Comparison of ENCODE assay signal across 8 cellular contexts in genomic region chr6:143450453-143451362, GRCh38. TPM values are rescaled to one million over a fixed set of nuclear protein-coding genes. Genes with fewer than 3 reads are reported as not detected.
DNase-seq lines count a peak whose midpoint lies in the region; ATAC-seq, FAIRE-seq and TF ChIP-seq lines count a peak whose summit lies in the region.

Gene ADAT2, minus strand, starts transcription at chr6:143450695. Its CDS starts 37 bp downstream, at chr6:143450658.
Gene PEX3, plus strand, starts transcription at chr6:143450805. Its CDS starts 238 bp downstream, at chr6:143451043.

- 0% methylated on average over 55 of the region's 55 CpGs for whole genome bisulfite sequencing in small intestine, 3 donors

- peaks cover 0 to 6% of the 10 kb centered on the region in 2 donors for H3K4me1 ChIP-seq in small intestine (ENCODE audit: control insufficient read depth in 2 of 2, insufficient read depth in 1 of 2, low read depth in 1 of 2, low read length in 1 of 2)

- H3K27me3 ChIP-seq in bronchial epithelial cell (ENCODE audit: control insufficient read depth, insufficient read depth, low read length) (no peaks in the 10 kb centered on the region), small intestine (ENCODE audit: control insufficient read depth in 2 of 2, insufficient read depth in 2 of 2, low read length in 2 of 2) (no peaks in the 10 kb centered on the region)

- peak; percentile 95 for ATAC-seq in HG03175 (IDR thresholded peaks at IDR 0.05; ENCODE audit: unreplicated experiment)

- TF ChIP-seq CTCF in WI38 (IDR thresholded peaks at IDR 0.05; ENCODE audit: low read depth, low read length) (no peak), bronchial epithelial cell (IDR thresholded peaks at IDR 0.05; ENCODE audit: insufficient read depth, low read length, severe bottlenecking) (peak; percentile 4)

- peaks cover 1% of the 10 kb centered on the region for H3K36me3 ChIP-seq in bronchial epithelial cell (ENCODE audit: control insufficient read depth, insufficient read depth, low read length)
- H3K36me3 ChIP-seq in small intestine (ENCODE audit: control insufficient read depth in 2 of 2, insufficient read depth in 2 of 2, low read length in 2 of 2) = no peaks in the 10 kb centered on the region

- H3K4me3 ChIP-seq in WI38 (ENCODE audit: low read depth, low read length) = peak within 1 kb of the TSS; percentile 97
- peak within 1 kb of the TSS; percentile 78 for H3K4me3 ChIP-seq in bronchial epithelial cell (ENCODE audit: low read depth, low read length)
- peak within 1 kb of the TSS; percentile 48 to 92 for H3K4me3 ChIP-seq in small intestine (ENCODE audit: low read depth in 1 of 2, low read length in 2 of 2)

- DNase-seq in AG08396 (ENCODE audit: low spot score) = peak; percentile 93
- DNase-seq in NCI-H2227 treated with DMSO at 0.1 percent for 48 hours (lab: John Stamatoyannopoulos, UW) = peak; percentile 93
- peak; percentile 84 for DNase-seq in bronchial epithelial cell (ENCODE audit: low read depth)
- DNase-seq in iPS-NIHi11 (ENCODE audit: low spot score) = peak; percentile 93
- peak; percentile 94 for DNase-seq in small intestine

- no peaks in the 10 kb centered on the region for H3K9me3 ChIP-seq in small intestine (ENCODE audit: control insufficient read depth, low read depth)

- peak within 1 kb of the TSS; percentile 77 to 86 for H3K27ac ChIP-seq in small intestine (ENCODE audit: low read depth in 1 of 2, low read length in 1 of 2)

- TF ChIP-seq POLR2A in GM18951 (IDR thresholded peaks at IDR 0.05; ENCODE audit: extremely low read depth, insufficient read depth, insufficient read length) = peak; percentile 80

- no peak for FAIRE-seq in bronchial epithelial cell (lab: Jason Lieb, UNC)
- FAIRE-seq in small intestine (lab: Jason Lieb, UNC) = no peak

- in situ Hi-C loops in GM18951 (cut with MboI; ENCODE audit: low sequenced_read_pairs, unreplicated experiment) = no loop called here

RNA-seq across cellular contexts. Expression of gene ADAT2, which starts in this region (rescaled TPM):
- 3.3 and 4.7 TPM in 2 replicates for total RNA-seq in bronchial epithelial cell
- 1 to 10 TPM in 2 of 3 donors, under 1 TPM in 1; 0.81 to 3.7 (median 1.8) TPM for polyA plus RNA-seq in small intestine

RNA-seq across cellular contexts. Expression of gene PEX3, which starts in this region (rescaled TPM):
- total RNA-seq in bronchial epithelial cell = 11.1 and 18.7 TPM in 2 replicates
- 1 to 10 TPM; 6.2 to 8.9 (median 8.9) TPM for polyA plus RNA-seq in small intestine

Comparison
In these comparisons a context has a peak if more than half of its experiments do, and no peak if none do; other contexts are left out.
1. Peak in every context shown above with its lines: DNase-seq, ATAC-seq, H3K4me3 ChIP-seq and H3K27ac ChIP-seq.